ENCODE assay signal across 38 cellular contexts in genomic region chr3:63296249-63296648, GRCh38. TPM values are rescaled to one million over a fixed set of nuclear protein-coding genes. Genes with fewer than 3 reads are reported as not detected.
"Had no signal": no experiment of that assay in that cellular context is flagged by ENCODE, and none has a peak within 500 bp of the region (broad histone marks: within the 10 kb centered on the region; RNA-seq: fewer than 3 reads in every experiment).

No MANE protein-coding gene starts in this region.

- DNase-seq: activated CD4-positive, alpha-beta memory T cell treated with anti-CD3 and anti-CD28 coated beads, Interleukin-2, amount 10 ng/mL, durations not matched to agents 7 days and 5 days; activated CD4-positive, alpha-beta T cell treated with anti-CD3 and anti-CD28 coated beads for 1 hour; activated CD4-positive, alpha-beta T cell treated with anti-CD3 and anti-CD28 coated beads for 36 hours; activated CD4-positive, alpha-beta T cell treated with anti-CD3 and anti-CD28 coated beads, Interleukin-2, amount 10 ng/mL, durations not matched to agents 24 days and 14 days; activated CD4-positive, alpha-beta T cell treated with anti-CD3 and anti-CD28 coated beads, Interleukin-2, amount 50 U/mL, for 48 hours; activated CD4-positive, CD25-positive, alpha-beta regulatory T cell; activated CD8-positive, alpha-beta memory T cell treated with anti-CD3 and anti-CD28 coated beads for 24 hours; activated CD8-positive, alpha-beta memory T cell treated with anti-CD3 and anti-CD28 coated beads, Interleukin-2, amount 10 ng/mL, durations not matched to agents 7 days and 5 days; activated CD8-positive, alpha-beta memory T cell treated with anti-CD3 and anti-CD28 coated beads, Interleukin-2, amount 50 U/mL, for 48 hours; activated CD8-positive, alpha-beta T cell treated with anti-CD3 and anti-CD28 coated beads, Interleukin-2, amount 10 ng/mL, durations not matched to agents 7 days and 5 days; activated effector memory CD4-positive, alpha-beta T cell treated with Interleukin-2 at 50 U/mL for 16 hours; activated gamma-delta T cell; activated naive CD4-positive, alpha-beta T cell treated with anti-CD3 and anti-CD28 coated beads, Interleukin-2, amount 10 ng/mL, durations not matched to agents 7 days and 5 days; activated naive CD4-positive, alpha-beta T cell treated with Interleukin-2 at 50 U/mL for 16 hours; activated naive CD8-positive, alpha-beta T cell treated with anti-CD3 and anti-CD28 coated beads, Interleukin-2, amount 10 ng/mL, durations not matched to agents 7 days and 5 days; activated naive CD8-positive, alpha-beta T cell treated with anti-CD3 and anti-CD28 coated beads, Interleukin-2, amount 50 U/mL, for 24 hours; activated T-cell treated with anti-CD3 and anti-CD28 coated beads, Interleukin-2, amount 50 U/mL, for 24 hours; activated T-cell treated with anti-CD3 and anti-CD28 coated beads, Interleukin-2, amount 50 U/mL, for 48 hours; amygdala; anterior cingulate cortex; T-helper 1 cell; T-helper 2 cell; T-helper 9 cell; WERI-Rb-1 had no signal

- H3K27me3 ChIP-seq: ascending aorta, cardiac muscle cell had no signal

- H3K4me3 Mint-ChIP-seq: activated CD4-positive, alpha-beta memory T cell treated with anti-CD3 and anti-CD28 coated beads, Interleukin-2, amount 10 ng/mL, durations not matched to agents 7 days and 5 days; activated CD4-positive, alpha-beta T cell treated with anti-CD3 and anti-CD28 coated beads for 36 hours; activated CD4-positive, alpha-beta T cell treated with anti-CD3 and anti-CD28 coated beads, Interleukin-2, amount 10 ng/mL, durations not matched to agents 24 days and 14 days; activated CD8-positive, alpha-beta memory T cell treated with anti-CD3 and anti-CD28 coated beads, Interleukin-2, amount 10 ng/mL, durations not matched to agents 7 days and 5 days; activated CD8-positive, alpha-beta T cell treated with anti-CD3 and anti-CD28 coated beads, Interleukin-2, amount 10 ng/mL, durations not matched to agents 7 days and 5 days; activated naive CD4-positive, alpha-beta T cell treated with anti-CD3 and anti-CD28 coated beads, Interleukin-2, amount 10 ng/mL, durations not matched to agents 7 days and 5 days; activated naive CD4-positive, alpha-beta T cell treated with anti-CD3 and anti-CD28 coated beads, Interleukin-2, amount 50 U/mL, for 24 hours; activated naive CD8-positive, alpha-beta T cell; activated naive CD8-positive, alpha-beta T cell treated with anti-CD3 and anti-CD28 coated beads, Interleukin-2, amount 10 ng/mL, durations not matched to agents 7 days and 5 days; activated naive CD8-positive, alpha-beta T cell treated with anti-CD3 and anti-CD28 coated beads, Interleukin-2, amount 50 U/mL, for 24 hours; activated T-cell treated with anti-CD3 and anti-CD28 coated beads, Interleukin-2, amount 50 U/mL, for 24 hours; brain; central memory CD8-positive, alpha-beta T cell; T-helper 1 cell treated with Interleukin-12 subunit alpha and Interleukin-12 subunit beta and Interleukin-4 antibody, amounts not matched to agents 30 μg/mL and 1 μg/mL, for 36 hours; T-helper 2 cell treated with Interferon-gamma antibody and Interleukin-4, amounts not matched to agents 5 μg/mL and 100 μg/mL, for 36 hours; WTC11 had no signal

- H3K9me3 ChIP-seq: ascending aorta had no signal

- H3K9me3 Mint-ChIP-seq: activated CD4-positive, alpha-beta memory T cell treated with anti-CD3 and anti-CD28 coated beads, Interleukin-2, amount 10 ng/mL, durations not matched to agents 7 days and 5 days; activated CD4-positive, alpha-beta T cell treated with anti-CD3 and anti-CD28 coated beads, Interleukin-2, amount 10 ng/mL, durations not matched to agents 24 days and 14 days; activated naive CD4-positive, alpha-beta T cell treated with anti-CD3 and anti-CD28 coated beads, Interleukin-2, amount 10 ng/mL, durations not matched to agents 7 days and 5 days; activated naive CD4-positive, alpha-beta T cell treated with anti-CD3 and anti-CD28 coated beads, Interleukin-2, amount 50 U/mL, for 24 hours; activated naive CD8-positive, alpha-beta T cell treated with anti-CD3 and anti-CD28 coated beads, Interleukin-2, amount 10 ng/mL, durations not matched to agents 7 days and 5 days; activated naive CD8-positive, alpha-beta T cell treated with anti-CD3 and anti-CD28 coated beads, Interleukin-2, amount 50 U/mL, for 24 hours; activated T-cell treated with anti-CD3 and anti-CD28 coated beads, Interleukin-2, amount 50 U/mL, for 24 hours; activated T-helper 2 cell treated with anti-CD3 and anti-CD28 coated beads, Interferon-gamma antibody, Interleukin-2, Interleukin-4, amounts not matched to agents 10 μg/mL and 5 μg/mL and 100 μg/mL, durations not matched to agents 14 hours and 24 hours and 36 hours; central memory CD8-positive, alpha-beta T cell; T-helper 1 cell treated with Interleukin-12 subunit alpha and Interleukin-12 subunit beta and Interleukin-4 antibody, amounts not matched to agents 30 μg/mL and 1 μg/mL, for 36 hours; T-helper 2 cell treated with Interferon-gamma antibody and Interleukin-4, amounts not matched to agents 5 μg/mL and 100 μg/mL, for 36 hours had no signal

- H3K36me3 ChIP-seq: ascending aorta, cardiac muscle cell, WERI-Rb-1 had no signal

- ATAC-seq: activated CD4-positive, alpha-beta T cell treated with anti-CD3 and anti-CD28 coated beads for 36 hours; activated CD4-positive, CD25-positive, alpha-beta regulatory T cell treated with anti-CD3 and anti-CD28 coated beads, Interleukin-2, amount 50 U/mL, for 24 hours; activated CD8-positive, alpha-beta memory T cell treated with anti-CD3 and anti-CD28 coated beads, Interleukin-2, amount 10 ng/mL, durations not matched to agents 7 days and 5 days; activated CD8-positive, alpha-beta T cell treated with anti-CD3 and anti-CD28 coated beads, Interleukin-2, amount 10 ng/mL, durations not matched to agents 7 days and 5 days; activated naive CD8-positive, alpha-beta T cell treated with anti-CD3 and anti-CD28 coated beads, Interleukin-2, amount 50 U/mL, for 24 hours had no signal

- H3K27ac ChIP-seq: ascending aorta, cardiac muscle cell, WERI-Rb-1 had no signal

- H3K4me1 ChIP-seq: ascending aorta had no signal

- H3K27ac Mint-ChIP-seq: activated CD4-positive, alpha-beta memory T cell treated with anti-CD3 and anti-CD28 coated beads, Interleukin-2, amount 10 ng/mL, durations not matched to agents 7 days and 5 days; activated CD4-positive, alpha-beta T cell treated with anti-CD3 and anti-CD28 coated beads for 36 hours; activated CD4-positive, alpha-beta T cell treated with anti-CD3 and anti-CD28 coated beads, Interleukin-2, amount 10 ng/mL, durations not matched to agents 24 days and 14 days; activated CD8-positive, alpha-beta memory T cell treated with anti-CD3 and anti-CD28 coated beads, Interleukin-2, amount 10 ng/mL, durations not matched to agents 7 days and 5 days; activated CD8-positive, alpha-beta T cell treated with anti-CD3 and anti-CD28 coated beads, Interleukin-2, amount 10 ng/mL, durations not matched to agents 7 days and 5 days; activated naive CD4-positive, alpha-beta T cell treated with anti-CD3 and anti-CD28 coated beads, Interleukin-2, amount 10 ng/mL, durations not matched to agents 7 days and 5 days; activated naive CD4-positive, alpha-beta T cell treated with anti-CD3 and anti-CD28 coated beads, Interleukin-2, amount 50 U/mL, for 24 hours; activated naive CD8-positive, alpha-beta T cell; activated naive CD8-positive, alpha-beta T cell treated with anti-CD3 and anti-CD28 coated beads, Interleukin-2, amount 10 ng/mL, durations not matched to agents 7 days and 5 days; activated naive CD8-positive, alpha-beta T cell treated with anti-CD3 and anti-CD28 coated beads, Interleukin-2, amount 50 U/mL, for 24 hours; activated T-cell treated with anti-CD3 and anti-CD28 coated beads, Interleukin-2, amount 50 U/mL, for 24 hours; activated T-helper 2 cell treated with anti-CD3 and anti-CD28 coated beads, Interferon-gamma antibody, Interleukin-2, Interleukin-4, amounts not matched to agents 10 μg/mL and 5 μg/mL and 100 μg/mL, durations not matched to agents 14 hours and 24 hours and 36 hours; brain; T-helper 1 cell treated with Interleukin-12 subunit alpha and Interleukin-12 subunit beta and Interleukin-4 antibody, amounts not matched to agents 30 μg/mL and 1 μg/mL, for 36 hours; T-helper 2 cell treated with Interferon-gamma antibody and Interleukin-4, amounts not matched to agents 5 μg/mL and 100 μg/mL, for 36 hours; WTC11 had no signal

- H3K4me3 ChIP-seq: ascending aorta, cardiac muscle cell had no signal

- H3K36me3 Mint-ChIP-seq: activated CD8-positive, alpha-beta memory T cell treated with anti-CD3 and anti-CD28 coated beads, Interleukin-2, amount 10 ng/mL, durations not matched to agents 7 days and 5 days; activated naive CD4-positive, alpha-beta T cell treated with anti-CD3 and anti-CD28 coated beads, Interleukin-2, amount 10 ng/mL, durations not matched to agents 7 days and 5 days; activated naive CD4-positive, alpha-beta T cell treated with anti-CD3 and anti-CD28 coated beads, Interleukin-2, amount 50 U/mL, for 24 hours; activated naive CD8-positive, alpha-beta T cell; activated naive CD8-positive, alpha-beta T cell treated with anti-CD3 and anti-CD28 coated beads, Interleukin-2, amount 10 ng/mL, durations not matched to agents 7 days and 5 days; brain had no signal

- H3K27me3 Mint-ChIP-seq: activated CD4-positive, alpha-beta memory T cell treated with anti-CD3 and anti-CD28 coated beads, Interleukin-2, amount 10 ng/mL, durations not matched to agents 7 days and 5 days; activated CD4-positive, alpha-beta T cell treated with anti-CD3 and anti-CD28 coated beads for 36 hours; activated CD4-positive, alpha-beta T cell treated with anti-CD3 and anti-CD28 coated beads, Interleukin-2, amount 10 ng/mL, durations not matched to agents 24 days and 14 days; activated CD8-positive, alpha-beta memory T cell treated with anti-CD3 and anti-CD28 coated beads, Interleukin-2, amount 10 ng/mL, durations not matched to agents 7 days and 5 days; activated naive CD4-positive, alpha-beta T cell treated with anti-CD3 and anti-CD28 coated beads, Interleukin-2, amount 10 ng/mL, durations not matched to agents 7 days and 5 days; activated naive CD8-positive, alpha-beta T cell treated with anti-CD3 and anti-CD28 coated beads, Interleukin-2, amount 10 ng/mL, durations not matched to agents 7 days and 5 days; activated naive CD8-positive, alpha-beta T cell treated with anti-CD3 and anti-CD28 coated beads, Interleukin-2, amount 50 U/mL, for 24 hours; activated T-cell treated with anti-CD3 and anti-CD28 coated beads, Interleukin-2, amount 50 U/mL, for 24 hours; brain; central memory CD8-positive, alpha-beta T cell had no signal

- H3K4me1 Mint-ChIP-seq: activated CD4-positive, alpha-beta memory T cell treated with anti-CD3 and anti-CD28 coated beads, Interleukin-2, amount 10 ng/mL, durations not matched to agents 7 days and 5 days; activated CD4-positive, alpha-beta T cell treated with anti-CD3 and anti-CD28 coated beads for 36 hours; activated CD4-positive, alpha-beta T cell treated with anti-CD3 and anti-CD28 coated beads, Interleukin-2, amount 10 ng/mL, durations not matched to agents 24 days and 14 days; activated CD8-positive, alpha-beta memory T cell treated with anti-CD3 and anti-CD28 coated beads, Interleukin-2, amount 10 ng/mL, durations not matched to agents 7 days and 5 days; activated naive CD4-positive, alpha-beta T cell treated with anti-CD3 and anti-CD28 coated beads, Interleukin-2, amount 10 ng/mL, durations not matched to agents 7 days and 5 days; activated naive CD4-positive, alpha-beta T cell treated with anti-CD3 and anti-CD28 coated beads, Interleukin-2, amount 50 U/mL, for 24 hours; activated naive CD8-positive, alpha-beta T cell treated with anti-CD3 and anti-CD28 coated beads, Interleukin-2, amount 10 ng/mL, durations not matched to agents 7 days and 5 days; activated naive CD8-positive, alpha-beta T cell treated with anti-CD3 and anti-CD28 coated beads, Interleukin-2, amount 50 U/mL, for 24 hours; brain; central memory CD8-positive, alpha-beta T cell had no signal

RNA-seq across cellular contexts. Expression of gene SYNPR, which starts 18.1 kb away (rescaled TPM):
- total RNA-seq: activated CD4-positive, alpha-beta memory T cell treated with anti-CD3 and anti-CD28 coated beads, Interleukin-2, amount 10 ng/mL, durations not matched to agents 7 days and 5 days; activated CD4-positive, alpha-beta T cell treated with anti-CD3 and anti-CD28 coated beads for 36 hours; activated CD4-positive, alpha-beta T cell treated with anti-CD3 and anti-CD28 coated beads, Interleukin-2, amount 10 ng/mL, durations not matched to agents 24 days and 14 days; activated CD8-positive, alpha-beta memory T cell treated with anti-CD3 and anti-CD28 coated beads, Interleukin-2, amount 10 ng/mL, durations not matched to agents 7 days and 5 days; activated CD8-positive, alpha-beta T cell treated with anti-CD3 and anti-CD28 coated beads, Interleukin-2, amount 10 ng/mL, durations not matched to agents 7 days and 5 days; activated naive CD8-positive, alpha-beta T cell treated with anti-CD3 and anti-CD28 coated beads, Interleukin-2, amount 10 ng/mL, durations not matched to agents 7 days and 5 days; activated T-helper 2 cell treated with anti-CD3 and anti-CD28 coated beads, Interferon-gamma antibody, Interleukin-2, Interleukin-4, amounts not matched to agents 10 μg/mL and 5 μg/mL and 100 μg/mL, durations not matched to agents 14 hours and 24 hours and 36 hours; ascending aorta; bronchial epithelial cell; chondrocyte had no signal
- polyA plus RNA-seq: adipose tissue had no signal
